In the genomic region with DNA sequence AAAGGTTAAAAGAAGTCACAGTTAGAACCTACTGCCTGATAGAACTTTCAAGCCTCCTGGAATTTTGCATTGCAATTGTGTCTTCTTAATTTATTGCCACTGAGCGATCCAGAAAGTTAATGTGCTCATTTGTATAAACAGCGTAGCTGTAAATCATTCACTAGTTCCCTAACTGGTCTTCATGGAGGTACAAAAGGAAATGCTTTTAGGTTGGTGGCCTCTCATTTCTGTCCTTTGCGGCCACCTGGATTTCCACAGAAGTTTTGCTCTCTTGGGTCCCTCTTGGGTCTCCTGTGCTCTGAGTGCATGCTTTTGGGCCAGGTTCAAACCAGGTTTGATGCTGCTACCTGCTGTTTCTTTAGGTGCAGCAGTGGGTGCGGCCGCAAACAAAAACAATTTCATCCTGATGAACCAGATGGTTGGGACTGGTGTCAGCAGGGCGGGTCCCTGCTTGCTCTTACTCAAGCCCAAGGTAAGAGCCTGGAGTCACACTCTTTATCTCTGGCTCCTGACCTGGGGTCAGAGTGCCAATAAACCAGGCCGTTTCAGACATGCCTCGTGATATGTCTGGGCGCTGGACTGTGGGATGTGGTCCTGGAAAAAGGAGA, we compare ENCODE assay signal across 19 cellular contexts.
DNase-seq lines count a peak whose midpoint lies in the region; ATAC-seq, FAIRE-seq and TF ChIP-seq lines count a peak whose summit lies in the region.
"Had no signal": no experiment of that assay in that cellular context is flagged by ENCODE, and none has a peak within 500 bp of the region (broad histone marks: within the 10 kb centered on the region; RNA-seq: fewer than 3 reads in every experiment).

No MANE protein-coding gene starts in this region.

- no peak for TF ChIP-seq POLR2A in H54 (IDR thresholded peaks at IDR 0.05; ENCODE audit: low read depth, low read length)

- H3K36me3 ChIP-seq in RWPE2 (ENCODE audit: low read depth) (no peaks in the 10 kb centered on the region), kidney (ENCODE audit: control insufficient read depth in 1 of 2, insufficient read depth in 2 of 2, low read length in 2 of 2) (no peaks in the 10 kb centered on the region), WERI-Rb-1 (no peaks in the 10 kb centered on the region)
- H3K36me3 ChIP-seq: BLaER1 treated with 17β-estradiol and CSF1 and Interleukin-3, amounts not matched to agents 10 nM and 100 nM; ovary had no signal

- H3K9me3 ChIP-seq in RWPE2 (ENCODE audit: severe bottlenecking) (no peaks in the 10 kb centered on the region), kidney (ENCODE audit: control insufficient read depth in 1 of 2, low read length in 2 of 2) (no peaks in the 10 kb centered on the region), WERI-Rb-1 (ENCODE audit: severe bottlenecking) (peaks cover 6% of the 10 kb centered on the region)
- H3K9me3 ChIP-seq: ovary had no signal

- no peak overlapping the region for H3K9ac ChIP-seq in kidney (ENCODE audit: low read length in 2 of 2)
- H3K9ac ChIP-seq: BLaER1 treated with 17β-estradiol and CSF1 and Interleukin-3, amounts not matched to agents 10 nM and 100 nM had no signal

- no peaks in the 10 kb centered on the region for H3K4me1 Mint-ChIP-seq in stimulated activated naive CD8-positive, alpha-beta T cell treated with anti-CD3 and anti-CD28 coated beads, Interleukin-15, amount 100 ng/mL, for 72 hours
- H3K4me1 Mint-ChIP-seq: activated CD4-positive, alpha-beta memory T cell treated with anti-CD3 and anti-CD28 coated beads, Interleukin-2, amount 10 ng/mL, durations not matched to agents 7 days and 5 days had no signal

- H3K9me3 Mint-ChIP-seq in stimulated activated naive CD8-positive, alpha-beta T cell treated with anti-CD3 and anti-CD28 coated beads, Interleukin-15, amount 100 ng/mL, for 72 hours: peaks cover 0 to 6% of the 10 kb centered on the region in 2 donors
- H3K9me3 Mint-ChIP-seq: activated CD4-positive, alpha-beta memory T cell treated with anti-CD3 and anti-CD28 coated beads, Interleukin-2, amount 10 ng/mL, durations not matched to agents 7 days and 5 days had no signal

- peak; percentile 93 for ATAC-seq in RWPE2 (ENCODE audit: low read depth)
- no peak for ATAC-seq in stimulated activated naive CD8-positive, alpha-beta T cell treated with anti-CD3 and anti-CD28 coated beads, Interleukin-15, amount 100 ng/mL, for 72 hours
- ATAC-seq: GM12878 had no signal

- H3K27ac Mint-ChIP-seq in stimulated activated naive CD8-positive, alpha-beta T cell treated with anti-CD3 and anti-CD28 coated beads, Interleukin-15, amount 100 ng/mL, for 72 hours: no peak overlapping the region
- H3K27ac Mint-ChIP-seq: activated CD4-positive, alpha-beta memory T cell treated with anti-CD3 and anti-CD28 coated beads, Interleukin-2, amount 10 ng/mL, durations not matched to agents 7 days and 5 days; memory B cell had no signal

- H3K4me3 ChIP-seq in RWPE2 (ENCODE audit: severe bottlenecking): no peak overlapping the region
- H3K4me3 ChIP-seq in kidney (ENCODE audit: low read length in 2 of 2): no peak overlapping the region
- no peak overlapping the region for H3K4me3 ChIP-seq in skin epidermis
- no peak overlapping the region for H3K4me3 ChIP-seq in WERI-Rb-1 (ENCODE audit: low read depth, low read length)
- H3K4me3 ChIP-seq: BLaER1 treated with 17β-estradiol and CSF1 and Interleukin-3, amounts not matched to agents 10 nM and 100 nM; GM12878; ovary; SK-N-MC had no signal

- H3K4me1 ChIP-seq in RWPE2 (ENCODE audit: insufficient read depth, poor library complexity, severe bottlenecking) (peaks cover 17% of the 10 kb centered on the region), kidney (ENCODE audit: control insufficient read depth in 1 of 2, insufficient read depth in 1 of 2, low read depth in 1 of 2, low read length in 2 of 2) (peaks cover 9 to 10% of the 10 kb centered on the region in 2 donors)

- TF ChIP-seq CTCF in RWPE2 (IDR thresholded peaks at IDR 0.05; ENCODE audit: poor library complexity, severe bottlenecking): no peak
- TF ChIP-seq CTCF in kidney (IDR thresholded peaks at IDR 0.05; ENCODE audit: borderline replicate concordance, extremely low read depth, insufficient read depth): no peak
- no peak for TF ChIP-seq CTCF in WERI-Rb-1 (IDR thresholded peaks at IDR 0.05; ENCODE audit: low read depth, low read length)

- DNase-seq in HPDE6-E6E7 (ENCODE audit: extremely low spot score): peak; percentile 84
- DNase-seq in RWPE2 (ENCODE audit: low spot score): no peak
- no peak for DNase-seq in kidney
- no peak for DNase-seq in WERI-Rb-1
- no peak for DNase-seq in HTR-8/SVneo (ENCODE audit: insufficient read length, low spot score)
- no peak for DNase-seq in stimulated activated naive CD8-positive, alpha-beta T cell treated with anti-CD3 and anti-CD28 coated beads, Interleukin-15, amount 100 ng/mL, for 72 hours
- no peak for DNase-seq in H54 (ENCODE audit: insufficient read length, low spot score)
- DNase-seq: activated CD4-positive, alpha-beta memory T cell treated with anti-CD3 and anti-CD28 coated beads, Interleukin-2, amount 10 ng/mL, durations not matched to agents 7 days and 5 days; amniotic stem cell; EL; NCI-H2107; ovary; stimulated activated CD4-positive, alpha-beta T cell treated with anti-CD3 and anti-CD28 coated beads, Interleukin-15, amount 100 ng/mL, for 24 hours; substantia nigra had no signal

- H3K27me3 ChIP-seq in RWPE2 (ENCODE audit: insufficient read depth, poor library complexity, severe bottlenecking) (no peaks in the 10 kb centered on the region), WERI-Rb-1 (ENCODE audit: insufficient read depth, low read depth, severe bottlenecking) (no peaks in the 10 kb centered on the region)
- H3K27me3 ChIP-seq: BLaER1 treated with 17β-estradiol and CSF1 and Interleukin-3, amounts not matched to agents 10 nM and 100 nM; ovary had no signal

- FAIRE-seq in kidney (lab: Jason Lieb, UNC): no peak
- FAIRE-seq in HTR-8/SVneo (lab: Jason Lieb, UNC): no peak
- no peak for FAIRE-seq in H54 (lab: Jason Lieb, UNC)
- FAIRE-seq: GM12878 had no signal

- intact Hi-C loops in kidney (cut with DNase I): no loop called here

- H3K4me3 Mint-ChIP-seq in stimulated activated naive CD8-positive, alpha-beta T cell treated with anti-CD3 and anti-CD28 coated beads, Interleukin-15, amount 100 ng/mL, for 72 hours: no peak overlapping the region
- H3K4me3 Mint-ChIP-seq: activated CD4-positive, alpha-beta memory T cell treated with anti-CD3 and anti-CD28 coated beads, Interleukin-2, amount 10 ng/mL, durations not matched to agents 7 days and 5 days; memory B cell had no signal

- H3K27me3 Mint-ChIP-seq in stimulated activated naive CD8-positive, alpha-beta T cell treated with anti-CD3 and anti-CD28 coated beads, Interleukin-15, amount 100 ng/mL, for 72 hours: peaks cover 10% of the 10 kb centered on the region

- H3K27ac ChIP-seq in RWPE2 (ENCODE audit: poor library complexity, severe bottlenecking): peak overlapping the region; percentile 23
- peak overlapping the region; percentile 13 to 52 for H3K27ac ChIP-seq in kidney (ENCODE audit: low read depth in 2 of 2, low read length in 2 of 2)
- peak overlapping the region in 14 of 21 experiments; percentile 1 to 57 (median 30) for H3K27ac ChIP-seq in skin epidermis
- no peak overlapping the region for H3K27ac ChIP-seq in WERI-Rb-1
- H3K27ac ChIP-seq: BLaER1 treated with 17β-estradiol and CSF1 and Interleukin-3, amounts not matched to agents 10 nM and 100 nM; ovary; SK-N-MC had no signal
